In genomic region chr11:134762248-134763029, GRCh38 we compare ENCODE assay signal across 11 cellular contexts.
DNase-seq lines count a peak whose midpoint lies in the region; ATAC-seq, FAIRE-seq and TF ChIP-seq lines count a peak whose summit lies in the region.
"Had no signal": no experiment of that assay in that cellular context is flagged by ENCODE, and none has a peak within 500 bp of the region (broad histone marks: within the 10 kb centered on the region; RNA-seq: fewer than 3 reads in every experiment).

No MANE protein-coding gene starts in this region.

- peak; percentile 49 for ATAC-seq in Right ventricle myocardium inferior
- ATAC-seq in Right ventricle myocardium superior (ENCODE audit: poor library complexity) = no peak
- no peak for ATAC-seq in HG03280 (IDR thresholded peaks at IDR 0.05; ENCODE audit: unreplicated experiment)
- no peak for ATAC-seq in GM21737 (IDR thresholded peaks at IDR 0.05; ENCODE audit: unreplicated experiment)
- ATAC-seq: HCT116 had no signal

- H3K9me3 ChIP-seq in esophagus squamous epithelium = peaks cover 0 to 1% (median 0%) of the 10 kb centered on the region in 3 donors

- H3K27me3 ChIP-seq in esophagus squamous epithelium = peaks cover 0 to 6% (median 0%) of the 10 kb centered on the region in 4 donors

- no peaks in the 10 kb centered on the region for H3K4me1 ChIP-seq in esophagus squamous epithelium

- no peaks in the 10 kb centered on the region for H3K36me3 ChIP-seq in esophagus squamous epithelium

- no peak overlapping the region for H3K27ac ChIP-seq in esophagus squamous epithelium

- intact Hi-C loops in Right ventricle myocardium inferior (cut with DNase I) = no loop called here
- intact Hi-C loops in Right ventricle myocardium superior (cut with DNase I) = no loop called here
- intact Hi-C loops in esophagus squamous epithelium (cut with DNase I) = no loop called here

- peak; percentile 74 for FAIRE-seq in urothelium cell line (lab: Jason Lieb, UNC)

- H3K4me3 ChIP-seq in esophagus squamous epithelium = peak overlapping the region in 1 of 4 donors; percentile 22

- DNase-seq in Right ventricle myocardium inferior (ENCODE audit: missing footprints) (no peak), Right ventricle myocardium superior (no peak), amniotic epithelial cell (ENCODE audit: low read depth) (peak; percentile 28), kidney tubule cell (ENCODE audit: low spot score) (peak; percentile 3), urothelium cell line (ENCODE audit: low spot score) (peak; percentile 64), esophagus squamous epithelium (lab: John Stamatoyannopoulos, UW) (no peak)
- DNase-seq: mesendoderm, NCI-H226 had no signal

- no peak for TF ChIP-seq POLR2A in esophagus squamous epithelium (IDR thresholded peaks at IDR 0.05)

- no peak for TF ChIP-seq CTCF in esophagus squamous epithelium (IDR thresholded peaks at IDR 0.05)

- 75 to 91% methylated on average over 18 to 20 of the region's 59 CpGs for WGBS in esophagus squamous epithelium, 2 donors

Comparison
In these comparisons a context has a peak if more than half of its experiments do, and no peak if none do; other contexts are left out.
1. DNase-seq: peak in amniotic epithelial cell (single experiment), kidney tubule cell (single experiment) and urothelium cell line (single experiment); none in Right ventricle myocardium inferior (single experiment), Right ventricle myocardium superior (single experiment) and esophagus squamous epithelium (single experiment).